Comparison of ENCODE assay signal across 1 cellular context in genomic region chr16:8685617-8686016, GRCh38.
TF ChIP-seq lines count a peak whose summit lies in the region.

No MANE protein-coding gene starts in this region.

TF ChIP-seq in H1, 55 proteins besides CTCF, POLR2A, EP300 and RAD21:
- no peak for TF ChIP-seq PHF8 (conservative IDR thresholded peaks at IDR 0.05; ENCODE audit: low read depth, low read length)
- no peak for TF ChIP-seq SAP30 (IDR thresholded peaks at IDR 0.05; ENCODE audit: insufficient read depth, insufficient replicate concordance, low read length)
- no peak for TF ChIP-seq HDAC6 (IDR thresholded peaks at IDR 0.05; ENCODE audit: low read depth, low read length)
- TF ChIP-seq TCF12 (IDR thresholded peaks at IDR 0.05; ENCODE audit: low read depth, low read length), result no peak
- TF ChIP-seq SP4 (IDR thresholded peaks at IDR 0.05; ENCODE audit: low read length), result no peak
- TF ChIP-seq ATF2 (IDR thresholded peaks at IDR 0.05; ENCODE audit: low read length), result no peak
- no peak for TF ChIP-seq JUND (IDR thresholded peaks at IDR 0.05; ENCODE audit: low read length)
- TF ChIP-seq, protein P1, sequence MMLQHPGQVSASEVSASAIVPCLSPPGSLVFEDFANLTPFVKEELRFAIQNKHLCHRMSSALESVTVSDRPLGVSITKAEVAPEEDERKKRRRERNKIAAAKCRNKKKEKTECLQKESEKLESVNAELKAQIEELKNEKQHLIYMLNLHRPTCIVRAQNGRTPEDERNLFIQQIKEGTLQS (IDR thresholded peaks at IDR 0.05; ENCODE audit: insufficient read depth, low read depth, low read length), result no peak
- no peak for TF ChIP-seq EZH2 (IDR thresholded peaks at IDR 0.05; ENCODE audit: low read depth, low read length, severe bottlenecking)
TF ChIP-seq in H1: peak in this region for 0.
